Comparison of ENCODE assay signal across 9 cellular contexts in the genomic region with DNA sequence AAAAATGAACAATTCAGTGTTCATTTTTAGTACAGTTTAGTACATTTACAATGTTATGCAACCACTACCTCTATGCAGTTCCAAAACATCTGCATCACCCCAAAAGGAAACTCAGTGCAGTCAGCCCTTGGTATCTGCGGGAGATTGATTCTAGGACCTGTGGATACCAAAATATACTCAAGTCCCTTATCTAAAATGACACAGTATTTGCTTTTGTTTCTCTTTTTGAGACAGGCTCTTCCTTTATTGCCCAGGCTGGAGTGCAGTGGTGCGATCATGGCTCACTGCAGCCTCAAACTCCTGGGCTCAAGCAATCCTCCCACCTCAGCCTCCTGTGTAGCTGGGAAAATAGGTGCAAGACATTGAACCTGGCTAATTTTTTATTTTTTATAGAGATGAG.
"Had no signal": no experiment of that assay in that cellular context is flagged by ENCODE, and none has a peak within 500 bp of the region (broad histone marks: within the 10 kb centered on the region; RNA-seq: fewer than 3 reads in every experiment).

No MANE protein-coding gene starts in this region.

- H3K4me3 ChIP-seq: GM23248, HAP-1 had no signal

- H3K4me1 ChIP-seq: HAP-1 had no signal

- H3K9me3 ChIP-seq: HAP-1 had no signal

- H3K27ac ChIP-seq: GM23248, HL-60 had no signal

- H3K36me3 ChIP-seq: HAP-1 had no signal

- DNase-seq: GM23248, GOT3, H7, HFFc6, KG1 had no signal

- H3K9ac ChIP-seq: GM23248 had no signal

- FAIRE-seq: HepG2 had no signal

- ATAC-seq: HCT116, HepG2 had no signal

- H2AFZ ChIP-seq: GM23248 had no signal
